9 cellular contexts compared by ENCODE assay signal in genomic region chr15:101607102-101607501, GRCh38.
"Had no signal": no experiment of that assay in that cellular context is flagged by ENCODE, and none has a peak within 500 bp of the region (broad histone marks: within the 10 kb centered on the region; RNA-seq: fewer than 3 reads in every experiment).

No MANE protein-coding gene starts in this region.

- H3K27ac ChIP-seq: HL-60 had no signal

- H3K4me3 ChIP-seq: GM23338, K562 had no signal

- H3K4me2 ChIP-seq: GM23338 had no signal

- FAIRE-seq: H1, H54, K562 had no signal

- ATAC-seq: GM23338, K562 had no signal

- H2AFZ ChIP-seq: GM23338 had no signal

- DNase-seq: H9, HCEC 1CT, IMR-90, KG1 had no signal
